ENCODE assay signal across 30 cellular contexts in the genomic region with DNA sequence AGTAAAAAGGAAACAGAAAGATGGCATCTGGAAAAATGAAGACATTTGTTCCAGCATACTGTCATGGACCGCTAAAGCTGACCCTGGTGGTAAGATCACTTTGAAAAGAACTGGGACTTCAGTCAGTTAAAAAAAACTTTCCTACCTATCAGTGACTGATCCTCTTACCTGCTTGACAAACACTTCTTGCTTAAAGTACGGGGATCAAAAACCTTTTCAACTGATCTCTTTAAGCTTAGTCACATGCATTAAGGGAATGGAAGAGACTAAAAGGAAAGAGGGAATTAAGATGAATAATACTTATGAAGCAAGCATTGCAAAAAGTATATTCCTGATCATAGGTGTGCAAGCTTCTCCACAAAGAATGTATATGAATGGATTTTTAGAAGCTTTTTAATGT. TPM values are rescaled to one million over a fixed set of nuclear protein-coding genes. Genes with fewer than 3 reads are reported as not detected.
DNase-seq lines count a peak whose midpoint lies in the region; ATAC-seq and TF ChIP-seq lines count a peak whose summit lies in the region.
"Had no signal": no experiment of that assay in that cellular context is flagged by ENCODE, and none has a peak within 500 bp of the region (broad histone marks: within the 10 kb centered on the region; RNA-seq: fewer than 3 reads in every experiment).

No MANE protein-coding gene starts in this region.

- no peaks in the 10 kb centered on the region for H3K4me1 ChIP-seq in left lung
- H3K4me1 ChIP-seq: A549, BE2C, Caco-2 had no signal

- DNase-seq in NCI-H82 (lab: John Stamatoyannopoulos, UW) (peak; percentile 34), NCI-H82 treated with DMSO at 0.1 percent for 48 hours (lab: John Stamatoyannopoulos, UW; ENCODE audit: unreplicated experiment) (no peak), left lung (no peak), HUDEP-2 (lab: John Stamatoyannopoulos, UW; ENCODE audit: unreplicated experiment in 76 of 76) (no peak), NCI-H146 treated with DMSO at 0.1 percent for 48 hours (lab: John Stamatoyannopoulos, UW; ENCODE audit: unreplicated experiment) (no peak)
- DNase-seq: 8988T; ACHN; AML-193; BE2C; Caco-2; Calu3; CD4-positive, alpha-beta memory T cell; CD4-positive, alpha-beta T cell; CD4-positive, CD25-positive, alpha-beta regulatory T cell; CD8-positive, alpha-beta memory T cell; CD8-positive, alpha-beta T cell; COR-L47; DMS 273 treated with DMSO at 0.1 percent for 48 hours; DMS153; DMS53; DMS79; DMS79 treated with DMSO at 0.1 percent for 48 hours; DND-41; EL had no signal

- ATAC-seq in esophagus mucosa = peak; percentile 79
- ATAC-seq in left lung = peak; percentile 71
- ATAC-seq: CD8-positive, alpha-beta T cell had no signal

- intact Hi-C loops in left lung (cut with DNase I) = no loop called here

- H3K27me3 ChIP-seq in left lung = no peaks in the 10 kb centered on the region
- H3K27me3 ChIP-seq: BLaER1; BLaER1 treated with 17β-estradiol and CSF1 and Interleukin-3, amounts not matched to agents 10 nM and 100 nM had no signal

- H3K36me3 ChIP-seq in left lung = peaks cover 0 to 2% of the 10 kb centered on the region in 2 donors
- H3K36me3 ChIP-seq: BE2C, BLaER1 had no signal

- H3K4me3 ChIP-seq in left lung = no peak overlapping the region
- H3K4me3 ChIP-seq: A549; BLaER1; BLaER1 treated with 17β-estradiol and CSF1 and Interleukin-3, amounts not matched to agents 10 nM and 100 nM had no signal

- TF ChIP-seq CTCF in left lung (IDR thresholded peaks at IDR 0.05) = no peak

- peaks cover 0 to 5% of the 10 kb centered on the region in 2 donors for H3K9me3 ChIP-seq in left lung
- H3K9me3 ChIP-seq: A549, BE2C, Caco-2 had no signal

- no peak overlapping the region for H3K27ac ChIP-seq in left lung
- H3K27ac ChIP-seq: 22Rv1; A549; BLaER1; BLaER1 treated with 17β-estradiol and CSF1 and Interleukin-3, amounts not matched to agents 10 nM and 100 nM; C4-2B had no signal

RNA-seq across cellular contexts. Expression of a gene that starts 42.1 kb away (rescaled TPM):
- total RNA-seq in esophagus mucosa (5.9 TPM), left lung (10 to 100 TPM; 10.8 to 14.5 TPM)
